Comparison of ENCODE assay signal across 8 cellular contexts in the genomic region with DNA sequence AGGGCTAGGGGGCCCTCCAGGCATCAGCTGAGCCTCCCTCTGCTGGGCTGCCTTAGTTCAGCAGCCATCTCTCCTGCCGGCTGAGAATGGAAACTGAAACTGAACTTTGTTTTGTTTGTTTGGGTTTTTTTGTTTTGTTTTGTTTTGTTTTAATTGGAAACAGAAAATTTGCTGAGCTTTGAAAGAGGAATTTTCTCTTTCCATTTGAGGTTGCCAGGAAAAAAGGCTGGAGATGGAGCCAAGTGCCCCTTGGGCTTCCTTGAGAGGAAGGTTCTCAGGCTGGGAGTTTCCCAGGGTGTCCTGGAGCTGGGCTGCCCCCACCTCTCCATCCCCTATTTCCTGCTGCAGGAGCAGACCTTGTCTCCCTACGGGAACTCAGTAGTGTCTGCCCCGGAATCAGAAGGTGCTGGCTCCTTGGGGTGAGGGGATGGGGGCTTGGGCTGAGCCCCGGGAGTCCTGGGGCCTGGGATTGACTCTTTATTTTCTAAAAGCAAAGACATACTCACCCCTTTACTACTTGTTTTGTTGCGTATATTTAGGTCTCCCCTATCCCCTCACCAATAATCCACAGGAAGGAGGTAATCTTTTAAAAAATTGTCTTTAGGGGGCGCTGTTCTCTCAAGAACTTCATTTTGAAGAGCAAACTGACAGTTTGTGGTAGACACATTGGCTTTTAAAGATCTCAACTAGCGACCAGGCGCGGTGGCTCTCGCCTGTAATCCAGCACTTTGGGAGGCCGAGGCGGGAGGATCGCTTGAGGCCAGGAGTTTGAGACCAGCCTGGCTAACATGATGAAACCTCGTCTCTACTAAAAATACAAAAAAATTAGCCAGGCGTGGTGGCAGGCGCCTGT. TPM values are rescaled to one million over a fixed set of nuclear protein-coding genes. Genes with fewer than 3 reads are reported as not detected.
A peak's percentile ranks its signal among the peaks of the same experiment; 100 is the strongest.
DNase-seq lines count a peak whose midpoint lies in the region; ATAC-seq, FAIRE-seq and TF ChIP-seq lines count a peak whose summit lies in the region.

No MANE protein-coding gene starts in this region.

- no peaks in the 10 kb centered on the region for H3K27me3 Mint-ChIP-seq in stimulated activated memory B cell treated with anti-CD40 and anti-IgM and Interleukin-4, amounts not matched to agents 10 μg/mL and 1 μg/mL and 100 μg/mL, for 72 hours

- peaks cover 17% of the 10 kb centered on the region for H3K4me1 Mint-ChIP-seq in stimulated activated memory B cell treated with anti-CD40 and anti-IgM and Interleukin-4, amounts not matched to agents 10 μg/mL and 1 μg/mL and 100 μg/mL, for 72 hours

- H3K79me2 ChIP-seq in HepG2 (ENCODE audit: insufficient read depth, low read length), result no peaks in the 10 kb centered on the region

- POLR2A ChIA-PET in HepG2 (lab: Yijun Ruan, JAX), result interaction anchor here (1.2 to 1.9 kb wide), 2 partner anchors 35 to 82 kb away, joined by 4 to 8 read pairs; partner anchors contain the start of gene HNF1A

- peak; percentile 71 for FAIRE-seq in HepG2 (lab: Jason Lieb, UNC)

- CTCF ChIA-PET in HepG2 (lab: Yijun Ruan, JAX; ENCODE audit: low intra/inter-chr PET ratio, low total read pairs), result interaction anchor here (0.9 to 4.2 kb wide), 3 partner anchors 36 to 49 kb away, joined by 3 to 36 read pairs (median 4); partner anchors contain the start of gene C12orf43

- peak overlapping the region; percentile 82 for H3K4me3 Mint-ChIP-seq in stimulated activated memory B cell treated with anti-CD40 and anti-IgM and Interleukin-4, amounts not matched to agents 10 μg/mL and 1 μg/mL and 100 μg/mL, for 72 hours

- TF ChIP-seq POLR2A in HepG2 (IDR thresholded peaks at IDR 0.05; ENCODE audit: insufficient read depth in 1 of 2, low read depth in 2 of 2, low read length in 2 of 2), result no peak

- no peaks in the 10 kb centered on the region for H4K20me1 ChIP-seq in HepG2 (ENCODE audit: insufficient read depth, low read length)

- in situ Hi-C loops in HepG2 (cut with HindIII; ENCODE audit: extremely low pct_ligation_motif_present, low pct_unique_long_range_greater_than_20kb), result loop anchor here (5.0 kb wide), 1 partner anchor 37 kb away; no protein-coding TSS in a partner anchor

- H3K27ac Mint-ChIP-seq in stimulated activated memory B cell treated with anti-CD40 and anti-IgM and Interleukin-4, amounts not matched to agents 10 μg/mL and 1 μg/mL and 100 μg/mL, for 72 hours, result peak overlapping the region; percentile 96

- no TSS peak for BruUV-seq in HepG2 (replicated peaks; lab: Mats Ljungman, UMichigan)

- peak overlapping the region; percentile 93 for H2AFZ ChIP-seq in HepG2 (ENCODE audit: low read length)

- intact Hi-C loops in colonic mucosa (cut with DNase I) (no loop called here), HepG2 (cut with micrococcal nuclease; ENCODE audit: unreplicated experiment) (loop anchor here (1.0 to 5.0 kb wide), 4 partner anchors 34 to 172 kb away; no protein-coding TSS in a partner anchor)

- peak overlapping the region; percentile 96 for H3K4me2 ChIP-seq in HepG2 (ENCODE audit: low read depth, low read length)

- H3K27ac ChIP-seq in colonic mucosa (peak overlapping the region; percentile 65), HepG2 (ENCODE audit: extremely low read length, insufficient read depth, low read length) (peak overlapping the region; percentile 32)

- TF ChIP-seq EP300 in HepG2 (IDR thresholded peaks at IDR 0.05; ENCODE audit: low read depth in 2 of 2, low read length in 2 of 2), result no peak
- TF ChIP-seq EP300 in HepG2 (CRISPR knock-in tag; IDR thresholded peaks at IDR 0.05; ENCODE audit: borderline replicate concordance), result no peak

- H3K9me3 Mint-ChIP-seq in stimulated activated memory B cell treated with anti-CD40 and anti-IgM and Interleukin-4, amounts not matched to agents 10 μg/mL and 1 μg/mL and 100 μg/mL, for 72 hours, result no peaks in the 10 kb centered on the region

- H3K4me3 ChIP-seq in colonic mucosa (peak overlapping the region; percentile 16), HepG2 (replicated peaks in 1 of 3; ENCODE audit: insufficient read depth in 1 of 3, low read depth in 2 of 3, low read length in 3 of 3) (peak overlapping the region; percentile 45 to 78 (median 56))

- H3K9me3 ChIP-seq in colonic mucosa (no peaks in the 10 kb centered on the region), HepG2 (ENCODE audit: low read length) (no peaks in the 10 kb centered on the region)

- TF ChIP-seq RAD21 in HepG2 (CRISPR knock-in tag; IDR thresholded peaks at IDR 0.05), result peak; percentile 47; the same call in 1 of the 2 replicates

- ATAC-seq in HG02623 (IDR thresholded peaks at IDR 0.05; ENCODE audit: unreplicated experiment) (peak; percentile 78), HepG2 (peak; percentile 91)
- ATAC-seq in stimulated activated memory B cell treated with anti-CD40 and anti-IgM and Interleukin-4, amounts not matched to agents 10 μg/mL and 1 μg/mL and 100 μg/mL, for 72 hours, result peak; percentile 91

- H3K4me1 ChIP-seq in colonic mucosa (no peaks in the 10 kb centered on the region), HepG2 (ENCODE audit: insufficient read depth, low read length) (peaks cover 19% of the 10 kb centered on the region)

- TF ChIP-seq CTCF in colonic mucosa (IDR thresholded peaks at IDR 0.05) (peak; percentile 45), HepG2 (CRISPR knock-in tag; IDR thresholded peaks at IDR 0.05) (peak; percentile 70)

- no peaks in the 10 kb centered on the region for H3K36me3 Mint-ChIP-seq in stimulated activated memory B cell treated with anti-CD40 and anti-IgM and Interleukin-4, amounts not matched to agents 10 μg/mL and 1 μg/mL and 100 μg/mL, for 72 hours

- WGBS in HepG2 (ENCODE audit: low lambda C conversion rate), result 12% methylated on average over 15 of the region's 16 CpGs

- H3K9ac ChIP-seq in colonic mucosa (ENCODE audit: low read depth in 2 of 2, low read length in 2 of 2) (peak overlapping the region; percentile 46 to 78), HepG2 (ENCODE audit: insufficient read depth, low read depth, low read length) (peak overlapping the region; percentile 53; the same call in 1 of the 2 replicates)

- H3K36me3 ChIP-seq in colonic mucosa, result no peaks in the 10 kb centered on the region
- H3K36me3 ChIP-seq in HepG2 (replicated peaks in 1 of 2; ENCODE audit: control insufficient read depth in 1 of 2, insufficient read depth in 2 of 2, low read length in 2 of 2), result no peaks in the 10 kb centered on the region

- DNase-seq in activated gamma-delta T cell treated with Interleukin-2 at 50 U/mL for 16 hours, result peak; percentile 64
- no peak for DNase-seq in activated gamma-delta T cell (lab: John Stamatoyannopoulos, UW)
- DNase-seq in NCI-H1092 (lab: John Stamatoyannopoulos, UW), result peak; percentile 13
- peak; percentile 36 for DNase-seq in activated CD4-positive, CD25-positive, alpha-beta regulatory T cell treated with anti-CD3 and anti-CD28 coated beads, Interleukin-2, amount 50 U/mL, for 16 hours (ENCODE audit: low read depth, low spot score)
- DNase-seq in colonic mucosa, result peak; percentile 29
- DNase-seq in HepG2 (ENCODE audit: low spot score), result peak; percentile 63

- no peaks in the 10 kb centered on the region for H3K27me3 ChIP-seq in colonic mucosa
- H3K27me3 ChIP-seq in HepG2 (ENCODE audit: control insufficient read depth in 1 of 2, insufficient read depth in 2 of 2, low read length in 2 of 2), result 0 out of 5 replicates have a peak, but pooled peaks cover 0 to 2% of the 10 kb centered on the region in 2 experiments

RNA-seq across cellular contexts. Expression of gene OASL, which starts 21.3 kb away (rescaled TPM):
- total RNA-seq in colonic mucosa (1 to 10 TPM; 5.2 to 7.0 TPM), HepG2 (2016; rRNA removed; fragmentation: Illumina TruSeq; extraction: Trizol) (0.18 and 0.22 TPM in 2 replicates)
- 0.18 and 0.30 TPM in 2 replicates for total RNA-seq in HepG2 (2016; cell fraction: cytosol; rRNA removed; fragmentation: Illumina TruSeq; extraction: Trizol; ENCODE audit: low read depth)
- total RNA-seq in HepG2 (2016; cell fraction: insoluble cytoplasmic fraction; rRNA removed; fragmentation: Illumina TruSeq; extraction: Trizol), result 0.19 and 0.21 TPM in 2 replicates
- total RNA-seq in HepG2 (2016; cell fraction: membrane; rRNA removed; fragmentation: Illumina TruSeq; extraction: Trizol), result 0.15 and 0.31 TPM in 2 replicates
- not detected in 2 replicates for total RNA-seq in HepG2 (2016; cell fraction: nucleus; rRNA removed; fragmentation: Illumina TruSeq; extraction: Trizol)
- polyA plus RNA-seq in HepG2 (2011; rRNA removed), result 0.09 and 0.11 TPM in 2 replicates
- polyA plus RNA-seq in HepG2 (2011; cell fraction: cytosol; rRNA removed), result 0.05 and 0.09 TPM in 2 replicates
- polyA plus RNA-seq in HepG2 (2011; cell fraction: nucleus; rRNA removed), result not detected in 2 replicates
- 0.07 TPM in 1 of 2 replicates, not detected in the other for polyA plus RNA-seq in HepG2 (2012)
- polyA plus RNA-seq in HepG2 (2016; cell fraction: cytosol; fragmentation: Illumina TruSeq; extraction: Trizol; ENCODE audit: low read depth), result 0.18 and 0.25 TPM in 2 replicates
- polyA plus RNA-seq in HepG2 (2016; cell fraction: insoluble cytoplasmic fraction; fragmentation: Illumina TruSeq; extraction: Trizol; ENCODE audit: low read depth), result 0.20 and 0.21 TPM in 2 replicates
- polyA plus RNA-seq in HepG2 (2016; cell fraction: membrane; fragmentation: Illumina TruSeq; extraction: Trizol; ENCODE audit: low read depth), result 0.14 and 0.29 TPM in 2 replicates
- polyA plus RNA-seq in HepG2 (2016; cell fraction: nucleus; fragmentation: Illumina TruSeq; extraction: Trizol; ENCODE audit: insufficient read depth, low read depth), result 0.37 TPM in 1 of 2 replicates, not detected in the other
- polyA minus RNA-seq in HepG2 (2011; rRNA and poly(A)+ RNA removed; ENCODE audit: low replicate concordance), result 0.46 and 6.9 TPM in 2 replicates
- not detected in 2 replicates for polyA minus RNA-seq in HepG2 (2011; cell fraction: cytosol; rRNA and poly(A)+ RNA removed)
- not detected in 2 replicates for polyA minus RNA-seq in HepG2 (2011; cell fraction: nucleus; rRNA and poly(A)+ RNA removed)

RNA-seq across cellular contexts. Expression of gene C12orf43, which starts 44.1 kb away (rescaled TPM):
- total RNA-seq in colonic mucosa, result 10 to 100 TPM; 10.6 to 18.3 TPM
- total RNA-seq in HepG2 (2016; rRNA removed; fragmentation: Illumina TruSeq; extraction: Trizol), result 11.1 and 12.9 TPM in 2 replicates
- 2.9 and 3.0 TPM in 2 replicates for total RNA-seq in HepG2 (2016; cell fraction: cytosol; rRNA removed; fragmentation: Illumina TruSeq; extraction: Trizol; ENCODE audit: low read depth)
- 11.4 and 12.4 TPM in 2 replicates for total RNA-seq in HepG2 (2016; cell fraction: insoluble cytoplasmic fraction; rRNA removed; fragmentation: Illumina TruSeq; extraction: Trizol)
- total RNA-seq in HepG2 (2016; cell fraction: membrane; rRNA removed; fragmentation: Illumina TruSeq; extraction: Trizol), result 6.7 and 7.4 TPM in 2 replicates
- total RNA-seq in HepG2 (2016; cell fraction: nucleus; rRNA removed; fragmentation: Illumina TruSeq; extraction: Trizol), result 6.3 and 8.5 TPM in 2 replicates
- 7.5 and 7.9 TPM in 2 replicates for polyA plus RNA-seq in HepG2 (2011; rRNA removed)
- polyA plus RNA-seq in HepG2 (2011; cell fraction: cytosol; rRNA removed), result 7.3 TPM in 2 replicates
- polyA plus RNA-seq in HepG2 (2011; cell fraction: nucleus; rRNA removed), result 5.4 and 5.7 TPM in 2 replicates
- 4.9 and 5.2 TPM in 2 replicates for polyA plus RNA-seq in HepG2 (2012)
- 2.1 and 2.4 TPM in 2 replicates for polyA plus RNA-seq in HepG2 (2016; cell fraction: cytosol; fragmentation: Illumina TruSeq; extraction: Trizol; ENCODE audit: low read depth)
- 15.7 and 18.4 TPM in 2 replicates for polyA plus RNA-seq in HepG2 (2016; cell fraction: insoluble cytoplasmic fraction; fragmentation: Illumina TruSeq; extraction: Trizol; ENCODE audit: low read depth)
- 4.8 and 5.4 TPM in 2 replicates for polyA plus RNA-seq in HepG2 (2016; cell fraction: membrane; fragmentation: Illumina TruSeq; extraction: Trizol; ENCODE audit: low read depth)
- polyA plus RNA-seq in HepG2 (2016; cell fraction: nucleus; fragmentation: Illumina TruSeq; extraction: Trizol; ENCODE audit: insufficient read depth, low read depth), result 11.1 and 11.5 TPM in 2 replicates
- polyA minus RNA-seq in HepG2 (2011; rRNA and poly(A)+ RNA removed; ENCODE audit: low replicate concordance), result 5.8 and 9.3 TPM in 2 replicates
- polyA minus RNA-seq in HepG2 (2011; cell fraction: cytosol; rRNA and poly(A)+ RNA removed), result 3.1 and 3.3 TPM in 2 replicates
- polyA minus RNA-seq in HepG2 (2011; cell fraction: nucleus; rRNA and poly(A)+ RNA removed), result 8.5 and 12.4 TPM in 2 replicates
